In the genomic region with DNA sequence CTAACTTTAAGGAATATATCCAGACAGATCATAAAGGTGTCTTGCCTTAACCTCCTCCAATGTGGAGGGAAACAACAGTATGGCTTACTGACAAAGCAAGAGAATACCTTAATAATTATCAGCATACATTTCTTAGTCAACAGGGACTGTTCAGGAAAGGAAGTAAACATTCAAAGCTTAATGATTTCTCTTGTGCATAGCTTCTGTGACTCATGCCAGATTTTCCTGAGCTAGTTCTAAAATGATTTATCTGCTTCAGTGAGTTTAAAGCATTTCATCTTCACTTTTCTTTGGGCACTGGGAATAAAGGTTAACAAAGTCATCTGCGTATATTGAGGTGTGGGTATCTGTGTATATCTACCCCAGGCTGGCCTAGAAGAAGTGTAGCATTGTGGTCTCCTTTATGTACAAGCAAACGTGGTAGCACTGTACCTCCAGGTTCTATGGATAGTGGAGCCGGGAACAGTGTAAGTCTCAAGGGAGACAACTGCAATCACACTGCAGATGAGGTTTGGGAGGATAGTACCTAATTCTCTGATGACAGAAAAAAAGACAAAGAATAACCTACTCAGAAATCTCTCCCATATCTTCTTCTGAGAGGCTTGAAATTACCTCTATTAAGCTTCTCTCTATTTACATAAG, we compare ENCODE assay signal across 18 cellular contexts.
DNase-seq lines count a peak whose midpoint lies in the region; ATAC-seq and TF ChIP-seq lines count a peak whose summit lies in the region.
"Had no signal": no experiment of that assay in that cellular context is flagged by ENCODE, and none has a peak within 500 bp of the region (broad histone marks: within the 10 kb centered on the region; RNA-seq: fewer than 3 reads in every experiment).

No MANE protein-coding gene starts in this region.

- BruUV-seq in OCI-LY7 (replicated peaks; lab: Mats Ljungman, UMichigan), result no TSS peak

- intact Hi-C loops in OCI-LY7 (cut with micrococcal nuclease; ENCODE audit: unreplicated experiment), result no loop called here

- H3K9me2 ChIP-seq in SK-N-SH (no peaks in the 10 kb centered on the region), OCI-LY7 (ENCODE audit: insufficient read depth, low read length) (no peaks in the 10 kb centered on the region)

- POLR2A ChIA-PET in SK-N-SH (lab: Yijun Ruan, JAX) (no interaction called here), OCI-LY7 (lab: Charles Lee) (no interaction called here)

- WGBS in SK-N-SH (ENCODE audit: low lambda C conversion rate), result 14% methylated on average over 3 of the region's 3 CpGs

- no peaks in the 10 kb centered on the region for H3K79me2 ChIP-seq in SK-N-SH (ENCODE audit: insufficient read depth)
- no peaks in the 10 kb centered on the region for H3K79me2 ChIP-seq in OCI-LY7 (ENCODE audit: insufficient read depth, low read depth, low read length)

- H3F3A ChIP-seq in SK-N-SH (replicated peaks; ENCODE audit: insufficient read depth), result no peaks in the 10 kb centered on the region

- H3K4me3 ChIP-seq in SK-N-SH (ENCODE audit: low read depth in 2 of 2, low read length in 1 of 2) (no peak overlapping the region), fibroblast of pulmonary artery (replicated peaks; ENCODE audit: low read depth, low read length) (no peak overlapping the region), skeletal muscle cell (ENCODE audit: low read depth, low read length) (no peak overlapping the region), OCI-LY7 (ENCODE audit: low read depth, low read length, poor library complexity, severe bottlenecking) (no peak overlapping the region)
- H3K4me3 ChIP-seq: ovary, thoracic aorta had no signal

- no peak for ATAC-seq in HG02973 (IDR thresholded peaks at IDR 0.05; ENCODE audit: unreplicated experiment)
- ATAC-seq: activated naive CD8-positive, alpha-beta T cell treated with anti-CD3 and anti-CD28 coated beads, Interleukin-2, amount 50 U/mL, for 24 hours; HCT116 had no signal

- TF ChIP-seq CTCF in SK-N-SH (IDR thresholded peaks at IDR 0.05) (no peak), fibroblast of pulmonary artery (IDR thresholded peaks at IDR 0.05; ENCODE audit: low read length, missing control alignments) (no peak), OCI-LY7 (conservative IDR thresholded peaks at IDR 0.05; ENCODE audit: low read length) (no peak)

- H3K9me3 ChIP-seq in SK-N-SH (no peaks in the 10 kb centered on the region), OCI-LY7 (ENCODE audit: low read length) (no peaks in the 10 kb centered on the region; the same call in 1 of the 2 replicates)
- H3K9me3 ChIP-seq: ovary, thoracic aorta had no signal

- H2AFZ ChIP-seq in SK-N-SH (ENCODE audit: low read depth), result peak overlapping the region; percentile 78; the same call in 1 of the 2 replicates
- no peak overlapping the region for H2AFZ ChIP-seq in OCI-LY7 (ENCODE audit: low read length)

- no peak for TF ChIP-seq EP300 in SK-N-SH (IDR thresholded peaks at IDR 0.05; ENCODE audit: borderline replicate concordance in 1 of 2, low read depth in 1 of 2, low read length in 1 of 2)

- H4K20me1 ChIP-seq in SK-N-SH (ENCODE audit: insufficient read depth), result no peaks in the 10 kb centered on the region
- H4K20me1 ChIP-seq in OCI-LY7 (ENCODE audit: insufficient read depth, low read length), result no peaks in the 10 kb centered on the region

- CTCF ChIA-PET in SK-N-SH (lab: Yijun Ruan, JAX), result no interaction called here
- CTCF ChIA-PET in OCI-LY7 (lab: Charles Lee; ENCODE audit: unreplicated experiment), result no interaction called here

- TF ChIP-seq RAD21 in SK-N-SH (IDR thresholded peaks at IDR 0.05; ENCODE audit: low read length), result no peak

- H3K27me3 ChIP-seq in SK-N-SH (ENCODE audit: insufficient read depth), result no peaks in the 10 kb centered on the region
- H3K27me3 ChIP-seq: ovary had no signal

- H3K36me3 ChIP-seq in SK-N-SH (replicated peaks in 1 of 2; ENCODE audit: control insufficient read depth in 1 of 2, insufficient read depth in 2 of 2, low read length in 1 of 2), result no peaks in the 10 kb centered on the region
- H3K36me3 ChIP-seq in OCI-LY7 (ENCODE audit: insufficient read depth, low read length), result no peaks in the 10 kb centered on the region
- H3K36me3 ChIP-seq: ovary, thoracic aorta had no signal

- H3K4me1 ChIP-seq in SK-N-SH (ENCODE audit: control insufficient read depth in 1 of 2, insufficient read depth in 2 of 2, low read depth in 1 of 2, low read length in 1 of 2) (peaks cover 0 to 18% of the 10 kb centered on the region in 2 experiments; a peak in 2 of 4 replicates), OCI-LY7 (ENCODE audit: insufficient read depth, low read length, poor library complexity, severe bottlenecking) (no peaks in the 10 kb centered on the region)

- H3K4me2 ChIP-seq in SK-N-SH (no peak overlapping the region), OCI-LY7 (ENCODE audit: low read length) (no peak overlapping the region)

- no peak overlapping the region for H3K9ac ChIP-seq in SK-N-SH

- DNase-seq in HT-29 (ENCODE audit: low spot score) (peak; percentile 34), SK-N-SH (no peak), fibroblast of pulmonary artery (ENCODE audit: low read depth) (peak; percentile 6), skeletal muscle cell (ENCODE audit: low read depth) (peak; percentile 1), T-helper 1 cell (no peak), OCI-LY7 (ENCODE audit: low spot score) (no peak)
- DNase-seq: activated naive CD8-positive, alpha-beta T cell treated with anti-CD3 and anti-CD28 coated beads, Interleukin-2, amount 50 U/mL, for 24 hours; C1 segment of cervical spinal cord; cerebellar nuclear complex; MM.1S; NCI-H1694 treated with DMSO at 0.1 percent for 48 hours; NCI-H774; ovary; RPMI8226; small intestine had no signal

- H3K27ac ChIP-seq in SK-N-SH (ENCODE audit: low read depth in 2 of 2, low read length in 1 of 2) (no peak overlapping the region; a peak in 1 of 4 replicates), OCI-LY7 (ENCODE audit: low read depth, low read length, poor library complexity, severe bottlenecking) (no peak overlapping the region)
- H3K27ac ChIP-seq: ovary, thoracic aorta had no signal

TF ChIP-seq in SK-N-SH, 30 proteins besides CTCF, POLR2A, EP300 and RAD21:
- no peak for TF ChIP-seq TCF12 (IDR thresholded peaks at IDR 0.05)
- TF ChIP-seq, protein P1, sequence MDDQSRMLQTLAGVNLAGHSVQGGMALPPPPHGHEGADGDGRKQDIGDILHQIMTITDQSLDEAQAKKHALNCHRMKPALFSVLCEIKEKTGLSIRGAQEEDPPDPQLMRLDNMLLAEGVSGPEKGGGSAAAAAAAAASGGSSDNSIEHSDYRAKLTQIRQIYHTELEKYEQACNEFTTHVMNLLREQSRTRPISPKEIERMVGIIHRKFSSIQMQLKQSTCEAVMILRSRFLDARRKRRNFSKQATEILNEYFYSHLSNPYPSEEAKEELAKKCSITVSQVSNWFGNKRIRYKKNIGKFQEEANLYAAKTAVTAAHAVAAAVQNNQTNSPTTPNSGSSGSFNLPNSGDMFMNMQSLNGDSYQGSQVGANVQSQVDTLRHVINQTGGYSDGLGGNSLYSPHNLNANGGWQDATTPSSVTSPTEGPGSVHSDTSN (IDR thresholded peaks at IDR 0.05), result peak; percentile 27; the same call in 1 of the 2 replicates
- TF ChIP-seq FOSL2 (IDR thresholded peaks at IDR 0.05; ENCODE audit: borderline replicate concordance, low read depth), result 0 out of 2 replicates have a peak, but pooled peaks have one; percentile 14

Comparison
In these comparisons a context has a peak if more than half of its experiments do, and no peak if none do; other contexts are left out.
1. DNase-seq: peak in HT-29 (single experiment), fibroblast of pulmonary artery (single experiment) and skeletal muscle cell (single experiment); none in SK-N-SH (single experiment), T-helper 1 cell (0 of 5) and OCI-LY7 (single experiment).